8 cellular contexts compared by ENCODE assay signal in the genomic region with DNA sequence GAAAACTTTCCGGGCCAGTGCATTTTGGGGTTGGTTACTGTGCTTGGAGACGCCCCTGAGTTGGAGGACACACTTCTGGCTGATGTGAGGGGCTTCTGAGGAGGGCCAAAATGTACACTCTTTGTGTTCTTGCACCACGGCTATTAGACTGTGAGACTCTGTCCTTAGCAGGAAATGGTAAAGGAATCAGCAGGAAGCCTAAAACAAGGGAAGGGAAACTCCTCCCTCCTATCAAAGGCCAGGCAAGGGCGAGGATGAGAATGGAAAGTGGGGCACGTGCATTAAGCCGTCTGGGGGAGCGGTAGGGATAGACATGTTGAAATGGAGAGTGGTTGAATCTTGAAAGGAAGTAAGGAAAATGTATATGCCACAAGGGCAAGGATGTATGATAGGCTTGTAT. TPM values are rescaled to one million over a fixed set of nuclear protein-coding genes. Genes with fewer than 3 reads are reported as not detected.
A peak's percentile ranks its signal among the peaks of the same experiment; 100 is the strongest.
DNase-seq lines count a peak whose midpoint lies in the region; ATAC-seq and TF ChIP-seq lines count a peak whose summit lies in the region.

No MANE protein-coding gene starts in this region.

- H3K27me3 ChIP-seq in H7 (ENCODE audit: control insufficient read depth, insufficient read depth, low read length) (no peaks in the 10 kb centered on the region), SJCRH30 (no peaks in the 10 kb centered on the region), gastrocnemius medialis (no peaks in the 10 kb centered on the region)

- in situ Hi-C loops in gastrocnemius medialis (cut with MboI; ENCODE audit: low sequenced_read_pairs in 4 of 4): no loop called here

- ATAC-seq in gastrocnemius medialis: peak; percentile 40 to 69
- no peak for ATAC-seq in HG03469 (IDR thresholded peaks at IDR 0.05; ENCODE audit: unreplicated experiment)
- no peak for ATAC-seq in mucosa of descending colon

- intact Hi-C loops in gastrocnemius medialis (cut with DNase I; ENCODE audit: low total_unique reads): no loop called here
- intact Hi-C loops in mucosa of descending colon (cut with DNase I, micrococcal nuclease): loop anchor here in 1 of 2 donors (10.0 kb wide), 1 partner anchor 81 kb away; no protein-coding TSS in a partner anchor

- DNase-seq in H7: peak; percentile 51
- peak; percentile 33 to 63 for DNase-seq in SJCRH30
- peak; percentile 33 for DNase-seq in fibroblast of mammary gland (ENCODE audit: low read depth)
- DNase-seq in gastrocnemius medialis: no peak
- DNase-seq in NCI-H2081 (lab: John Stamatoyannopoulos, UW): no peak
- no peak for DNase-seq in NCI-H2171 (lab: John Stamatoyannopoulos, UW)
- DNase-seq in mucosa of descending colon: no peak

- H3K27ac ChIP-seq in SJCRH30: no peak overlapping the region
- H3K27ac ChIP-seq in gastrocnemius medialis: peak overlapping the region; percentile 79 to 85 (median 83)

- TF ChIP-seq CTCF in fibroblast of mammary gland (conservative IDR thresholded peaks at IDR 0.05; ENCODE audit: control insufficient read depth, insufficient read depth, low read depth, low read length) (no peak), gastrocnemius medialis (IDR thresholded peaks at IDR 0.05 in 4 of 5, conservative IDR thresholded peaks at IDR 0.05 in 1 of 5) (no peak), mucosa of descending colon (IDR thresholded peaks at IDR 0.05) (no peak)

- TF ChIP-seq POLR2A in gastrocnemius medialis (IDR thresholded peaks at IDR 0.05): peak; percentile 13 to 53

- H3K4me3 ChIP-seq in H7 (ENCODE audit: insufficient read depth, low read depth, low read length) (no peak overlapping the region), SJCRH30 (peak overlapping the region; percentile 48), fibroblast of mammary gland (ENCODE audit: control insufficient read depth, low read depth, low read length) (no peak overlapping the region), gastrocnemius medialis (peak overlapping the region in 3 of 4 donors; percentile 20 to 31 (median 23)), mucosa of descending colon (no peak overlapping the region)

- H3K4me1 ChIP-seq in SJCRH30: no peaks in the 10 kb centered on the region
- H3K4me1 ChIP-seq in gastrocnemius medialis: peaks cover 7 to 11% of the 10 kb centered on the region in 2 donors
- H3K4me1 ChIP-seq in mucosa of descending colon (ENCODE audit: low read depth): no peaks in the 10 kb centered on the region

- no peaks in the 10 kb centered on the region for H3K9me3 ChIP-seq in SJCRH30 (replicated peaks)
- no peaks in the 10 kb centered on the region for H3K9me3 ChIP-seq in gastrocnemius medialis
- H3K9me3 ChIP-seq in mucosa of descending colon: no peaks in the 10 kb centered on the region

- H3K36me3 ChIP-seq in H7 (replicated peaks; ENCODE audit: control insufficient read depth, insufficient read depth, low read length): no peaks in the 10 kb centered on the region
- no peaks in the 10 kb centered on the region for H3K36me3 ChIP-seq in SJCRH30
- H3K36me3 ChIP-seq in gastrocnemius medialis: no peaks in the 10 kb centered on the region
- H3K36me3 ChIP-seq in mucosa of descending colon (ENCODE audit: low read depth): no peaks in the 10 kb centered on the region

RNA-seq across cellular contexts. Expression of gene SRGN, which starts 1.8 kb away (rescaled TPM):
- not detected in 2 replicates for total RNA-seq in H7 (2014; rRNA removed; shearing (Covaris generic))
- total RNA-seq in SJCRH30 (2014; rRNA removed; shearing (Covaris generic)): 0.51 and 0.59 TPM in 2 replicates
- total RNA-seq in gastrocnemius medialis: 10 to 100 TPM; 27.1 to 73.1 (median 37.8) TPM
- total RNA-seq in mucosa of descending colon: 10 to 100 TPM; 15.6 to 54.6 (median 43.9) TPM

RNA-seq across cellular contexts. Expression of gene VPS26A, which starts 37.8 kb away (rescaled TPM):
- 12.4 and 14.9 TPM in 2 replicates for total RNA-seq in H7 (2014; rRNA removed; shearing (Covaris generic))
- total RNA-seq in SJCRH30 (2014; rRNA removed; shearing (Covaris generic)): 19.6 and 25.3 TPM in 2 replicates
- total RNA-seq in gastrocnemius medialis (10 to 100 TPM; 21.0 to 31.1 (median 25.4) TPM), mucosa of descending colon (10 to 100 TPM; 51.7 to 64.0 (median 61.7) TPM)

Comparison
In these comparisons a context has a peak if more than half of its experiments do, and no peak if none do; other contexts are left out.
1. DNase-seq: peak in H7 (single experiment), SJCRH30 (2 of 2) and fibroblast of mammary gland (single experiment); none in gastrocnemius medialis (0 of 2), NCI-H2081 (0 of 2), NCI-H2171 (single experiment) and mucosa of descending colon (0 of 3).
2. H3K4me3 ChIP-seq: peak in SJCRH30 (single experiment) and gastrocnemius medialis (3 of 4); none in H7 (single experiment), fibroblast of mammary gland (single experiment) and mucosa of descending colon (single experiment).
3. ATAC-seq: peak in gastrocnemius medialis (2 of 2); none in HG03469 (single experiment) and mucosa of descending colon (single experiment).
4. RNA of gene SRGN, which starts 1.8 kb away (total RNA-seq): 15.6 to 54.6 TPM in mucosa of descending colon and 27.1 to 73.1 TPM in gastrocnemius medialis; 0.51 to 0.59 TPM in SJCRH30 and not detected in H7; every median in the first group is over 10 times any median in the second.